In genomic region chr13:57918913-57919312, GRCh38 we compare ENCODE assay signal across 1 cellular context.
TF ChIP-seq lines count a peak whose summit lies in the region.

No MANE protein-coding gene starts in this region.

TF ChIP-seq in SK-N-SH, 30 proteins besides CTCF, POLR2A, EP300 and RAD21:
- TF ChIP-seq USF1 (IDR thresholded peaks at IDR 0.05; ENCODE audit: borderline replicate concordance, low read depth) (no peak), TEAD4 (IDR thresholded peaks at IDR 0.05; ENCODE audit: borderline replicate concordance, insufficient read depth) (no peak), TCF12 (IDR thresholded peaks at IDR 0.05) (no peak), REST (IDR thresholded peaks at IDR 0.05; ENCODE audit: low read depth, low read length) (no peak), FOXM1 (IDR thresholded peaks at IDR 0.05; ENCODE audit: low read depth) (no peak), RCOR1 (IDR thresholded peaks at IDR 0.05; ENCODE audit: low read length) (no peak), YY1 (IDR thresholded peaks at IDR 0.05; ENCODE audit: low read depth) (no peak), SIN3A (IDR thresholded peaks at IDR 0.05; ENCODE audit: borderline replicate concordance, low read depth, low read length) (no peak), GATA2 (CRISPR knock-in tag; IDR thresholded peaks at IDR 0.05) (no peak), USF2 (IDR thresholded peaks at IDR 0.05; ENCODE audit: borderline replicate concordance, low read depth, low read length) (no peak), TAF1 (IDR thresholded peaks at IDR 0.05; ENCODE audit: borderline replicate concordance, low read depth, low read length) (no peak), JUND (IDR thresholded peaks at IDR 0.05) (no peak), IRF3 (IDR thresholded peaks at IDR 0.05; ENCODE audit: low read depth, low read length) (no peak), ELF1 (IDR thresholded peaks at IDR 0.05) (no peak)
